In genomic region chr5:138465288-138466057, GRCh38 we compare ENCODE assay signal across 8 cellular contexts. TPM values are rescaled to one million over a fixed set of nuclear protein-coding genes. Genes with fewer than 3 reads are reported as not detected.
DNase-seq lines count a peak whose midpoint lies in the region; ATAC-seq, FAIRE-seq and TF ChIP-seq lines count a peak whose summit lies in the region.

EGR1 (plus strand) TSS chr5:138465479; CDS start chr5:138465762, 283 bp downstream.

- H3K18ac ChIP-seq in neuronal stem cell (ENCODE audit: low read length): peak within 1 kb of the TSS; percentile 100

- H3K23ac ChIP-seq in neuronal stem cell (ENCODE audit: low read depth, low read length, poor library complexity): peak within 1 kb of the TSS; percentile 94

- H2AK5ac ChIP-seq in neuronal stem cell (ENCODE audit: low read depth, low read length): no peak within 1 kb of the TSS

- peak within 1 kb of the TSS; percentile 93 for H2BK15ac ChIP-seq in neuronal stem cell (ENCODE audit: low read length)

- peaks cover 6% of the 10 kb centered on the region; the same call in 1 of the 2 replicates for H3F3A ChIP-seq in MM.1S (ENCODE audit: insufficient read depth, low read length)

- H4K20me1 ChIP-seq in HCT116 (ENCODE audit: insufficient read depth): no peaks in the 10 kb centered on the region; the same call in 1 of the 2 replicates
- H4K20me1 ChIP-seq in MM.1S (ENCODE audit: insufficient read depth, low read length): no peaks in the 10 kb centered on the region

- no CpG with 5 or more reads among the region's 76 CpGs for WGBS in neuronal stem cell (ENCODE audit: extremely low coverage in 2 of 2, insufficient read length in 2 of 2, insufficient replicate concordance in 1 of 2), 2 donors

- DNase-seq in GM03348 (ENCODE audit: low spot score) (peak; percentile 93), HCT116 (ENCODE audit: low read depth, low spot score) (peak; percentile 85), MM.1S (peak; percentile 86), SJSA1 (ENCODE audit: low read depth in 1 of 2, low spot score in 2 of 2) (peak; percentile 97 to 100), frontal cortex (ENCODE audit: low spot score in 2 of 2) (peak; percentile 93 to 99), neuronal stem cell (ENCODE audit: low spot score) (peak; percentile 97)
- DNase-seq in activated naive CD4-positive, alpha-beta T cell (lab: John Stamatoyannopoulos, UW): peak; percentile 84 to 92 (median 90)

- CTCF ChIA-PET in HCT116 (lab: Charles Lee): interaction anchor here (1.0 to 3.4 kb wide), 6 partner anchors 11 to 287 kb away, joined by 3 to 48 read pairs (median 6); partner anchors contain the start of genes BRD8, ETF1 and KIF20A

- peaks cover 0 to 40% of the 10 kb centered on the region in 2 experiments; a peak in 3 of 4 replicates for H3K4me1 ChIP-seq in HCT116 (ENCODE audit: control insufficient read depth in 1 of 2, insufficient read depth in 2 of 2, low read length in 2 of 2)
- H3K4me1 ChIP-seq in MM.1S (ENCODE audit: low read length): no peaks in the 10 kb centered on the region
- H3K4me1 ChIP-seq in SJSA1 (replicated peaks): peaks cover 25% of the 10 kb centered on the region
- peaks cover 15 to 30% of the 10 kb centered on the region in 2 donors for H3K4me1 ChIP-seq in neuronal stem cell (ENCODE audit: control insufficient read depth in 2 of 2, insufficient read depth in 1 of 2, low read depth in 1 of 2, low read length in 2 of 2)
- peaks cover 18 to 42% (median 41%) of the 10 kb centered on the region in 5 donors for H3K4me1 ChIP-seq in subcutaneous abdominal adipose tissue (ENCODE audit: control insufficient read depth in 5 of 5, insufficient read depth in 5 of 5, low read length in 5 of 5)

- H3K27ac ChIP-seq in HCT116 (ENCODE audit: low read depth, low read length) (peak within 1 kb of the TSS; percentile 88), MM.1S (ENCODE audit: low read length) (peak within 1 kb of the TSS; percentile 87), SJSA1 (peak within 1 kb of the TSS; percentile 92), neuronal stem cell (replicated peaks; ENCODE audit: low read length) (peak within 1 kb of the TSS; percentile 87), subcutaneous abdominal adipose tissue (ENCODE audit: low read depth, low read length) (peak within 1 kb of the TSS; percentile 96)

- no peak for TF ChIP-seq CTCF in HCT116 (IDR thresholded peaks at IDR 0.05 in 2 of 3, conservative IDR thresholded peaks at IDR 0.05 in 1 of 3; ENCODE audit: borderline replicate concordance in 1 of 3, insufficient read depth in 1 of 3, low read depth in 2 of 3, low read length in 2 of 3)
- TF ChIP-seq CTCF in MM.1S (IDR thresholded peaks at IDR 0.05; ENCODE audit: low read length): peak; percentile 23; the same call in 1 of the 2 replicates

- peak within 1 kb of the TSS; percentile 96 for H2BK5ac ChIP-seq in neuronal stem cell (ENCODE audit: low read length)

- H3K4me3 ChIP-seq in HCT116 (replicated peaks in 1 of 2; ENCODE audit: low read depth in 1 of 2, low read length in 2 of 2) (peak within 1 kb of the TSS; percentile 53 to 82), MM.1S (ENCODE audit: low read length) (peak within 1 kb of the TSS; percentile 88), SJSA1 (peak within 1 kb of the TSS; percentile 80), neuronal stem cell (ENCODE audit: low read length in 2 of 2) (peak within 1 kb of the TSS; percentile 89 to 95), subcutaneous abdominal adipose tissue (ENCODE audit: low read depth in 1 of 5, low read length in 5 of 5) (peak within 1 kb of the TSS; percentile 86 to 98 (median 92))

- H3K27me3 ChIP-seq in HCT116 (ENCODE audit: insufficient read depth, low read length) (no peaks in the 10 kb centered on the region), MM.1S (replicated peaks; ENCODE audit: insufficient read depth, low read length) (peaks cover 30% of the 10 kb centered on the region), SJSA1 (replicated peaks) (no peaks in the 10 kb centered on the region; the same call in 1 of the 2 replicates), neuronal stem cell (ENCODE audit: control insufficient read depth in 3 of 3, insufficient read depth in 3 of 3, low read depth in 1 of 3, low read length in 3 of 3) (peaks cover 0 to 17% (median 2%) of the 10 kb centered on the region in 3 experiments), subcutaneous abdominal adipose tissue (ENCODE audit: control insufficient read depth in 5 of 5, insufficient read depth in 4 of 5, low read length in 5 of 5) (peaks cover 0 to 23% (median 0%) of the 10 kb centered on the region in 5 donors)

- H4K8ac ChIP-seq in neuronal stem cell (ENCODE audit: low read depth, low read length): no peak within 1 kb of the TSS

- H3K9me3 ChIP-seq in HCT116 (ENCODE audit: control insufficient read depth in 1 of 2, insufficient read depth in 1 of 2, low read depth in 1 of 2, low read length in 2 of 2) (no peaks in the 10 kb centered on the region), MM.1S (replicated peaks; ENCODE audit: insufficient read depth, low read length) (no peaks in the 10 kb centered on the region), SJSA1 (replicated peaks) (peaks cover 5% of the 10 kb centered on the region; the same call in 1 of the 2 replicates), neuronal stem cell (replicated peaks in 1 of 2; ENCODE audit: control insufficient read depth in 2 of 2, insufficient read depth in 1 of 2, low read depth in 1 of 2, low read length in 2 of 2) (no peaks in the 10 kb centered on the region), subcutaneous abdominal adipose tissue (ENCODE audit: control insufficient read depth in 5 of 5, low read length in 5 of 5) (no peaks in the 10 kb centered on the region)

- no TSS peak for BruUV-seq in HCT116 (replicated peaks; lab: Mats Ljungman, UMichigan)

- peak within 1 kb of the TSS; percentile 81 for H4K91ac ChIP-seq in neuronal stem cell (ENCODE audit: low read depth, low read length, poor library complexity)

- peaks cover 4 to 22% of the 10 kb centered on the region in 2 experiments for H3K36me3 ChIP-seq in HCT116 (ENCODE audit: control insufficient read depth in 1 of 2, insufficient read depth in 2 of 2, low read length in 2 of 2)
- H3K36me3 ChIP-seq in MM.1S (replicated peaks; ENCODE audit: insufficient read depth, low read length): no peaks in the 10 kb centered on the region
- peaks cover 8% of the 10 kb centered on the region; the same call in 1 of the 2 replicates for H3K36me3 ChIP-seq in SJSA1
- peaks cover 15 to 31% of the 10 kb centered on the region in 2 donors for H3K36me3 ChIP-seq in neuronal stem cell (replicated peaks in 1 of 2; ENCODE audit: control insufficient read depth in 2 of 2, insufficient read depth in 2 of 2, low read length in 2 of 2)
- peaks cover 0 to 23% (median 17%) of the 10 kb centered on the region in 5 donors for H3K36me3 ChIP-seq in subcutaneous abdominal adipose tissue (ENCODE audit: control insufficient read depth in 5 of 5, insufficient read depth in 5 of 5, low read length in 5 of 5)

- no peak within 1 kb of the TSS for H2BK120ac ChIP-seq in neuronal stem cell (ENCODE audit: low read depth, low read length)

- no peak for FAIRE-seq in frontal cortex (lab: Jason Lieb, UNC)

- H3K9me2 ChIP-seq in HCT116 (ENCODE audit: insufficient read depth) (no peaks in the 10 kb centered on the region), MM.1S (replicated peaks; ENCODE audit: insufficient read depth, low read length) (no peaks in the 10 kb centered on the region)

- TF ChIP-seq RAD21 in HCT116 (IDR thresholded peaks at IDR 0.05; ENCODE audit: low read depth): no peak

- ATAC-seq in HCT116: peak; percentile 68

- POLR2A ChIA-PET in HCT116 (lab: Charles Lee): interaction anchor here (0.6 to 3.1 kb wide), 14 partner anchors 10 to 807 kb away, joined by 3 to 16 read pairs (median 5); partner anchors contain the start of genes ETF1 and HSPA9

- peak within 1 kb of the TSS; percentile 91 for H3K14ac ChIP-seq in neuronal stem cell (ENCODE audit: low read length)

- intact Hi-C loops in HCT116 (cut with micrococcal nuclease): loop anchor here (1.0 kb wide), 1 partner anchor 78 kb away; the partner anchor contains the start of gene ETF1

- H3K9ac ChIP-seq in HCT116 (ENCODE audit: low read length) (peak within 1 kb of the TSS; percentile 93), MM.1S (ENCODE audit: low read length) (peak within 1 kb of the TSS; percentile 93), neuronal stem cell (ENCODE audit: low read depth, low read length, poor library complexity) (peak within 1 kb of the TSS; percentile 97), subcutaneous abdominal adipose tissue (ENCODE audit: low read length in 5 of 5) (peak within 1 kb of the TSS; percentile 80 to 97 (median 89))

- H2BK12ac ChIP-seq in neuronal stem cell (ENCODE audit: low read length): peak within 1 kb of the TSS; percentile 6

- RAD21 ChIA-PET in HCT116 (lab: Charles Lee; ENCODE audit: low non-redundant PET in 1 of 2, low total read pairs in 2 of 2, uncharacterized antibody in 2 of 2, unreplicated experiment in 2 of 2): no interaction called here

- H3K79me2 ChIP-seq in HCT116 (ENCODE audit: insufficient read depth, low read length) (peaks cover 31% of the 10 kb centered on the region), MM.1S (ENCODE audit: low read length) (no peaks in the 10 kb centered on the region)

- H3K4me2 ChIP-seq in HCT116 (ENCODE audit: low read length) (peak within 1 kb of the TSS; percentile 100), MM.1S (ENCODE audit: low read depth, low read length) (peak within 1 kb of the TSS; percentile 94), neuronal stem cell (ENCODE audit: insufficient read depth, low read length, poor library complexity, severe bottlenecking) (peak within 1 kb of the TSS; percentile 99)

- H3K4ac ChIP-seq in neuronal stem cell (ENCODE audit: low read length): no peak within 1 kb of the TSS

- peak; percentile 90 for TF ChIP-seq POLR2A in HCT116 (IDR thresholded peaks at IDR 0.05; ENCODE audit: borderline replicate concordance, extremely low read depth, insufficient read depth, insufficient read length)

- peaks cover 13% of the 10 kb centered on the region for H3K79me1 ChIP-seq in neuronal stem cell (ENCODE audit: low read depth, low read length)

- H2AFZ ChIP-seq in HCT116 (ENCODE audit: low read depth, low read length, poor library complexity, severe bottlenecking) (peak within 1 kb of the TSS; percentile 77), MM.1S (ENCODE audit: low read length) (peak within 1 kb of the TSS; percentile 96), neuronal stem cell (ENCODE audit: low read length) (peak within 1 kb of the TSS; percentile 100)

RNA-seq across cellular contexts. Expression of gene EGR1, which starts in this region (rescaled TPM):
- total RNA-seq in HCT116 (2021; ENCODE audit: unreplicated experiment) (173 TPM), frontal cortex (0.82 TPM)
- polyA plus RNA-seq in HCT116 (2012): 403 and 469 TPM in 2 replicates
- total RNA-seq in SJSA1 (2014; rRNA removed; shearing (Covaris generic)): 3.2 and 4.8 TPM in 2 replicates
- polyA plus RNA-seq in neuronal stem cell (2013, experiment 1 of 2): 131 TPM
- polyA plus RNA-seq in neuronal stem cell (2013, experiment 2 of 2): 132 TPM

Comparison
In these comparisons a context has a peak if more than half of its experiments do, and no peak if none do; other contexts are left out.
1. Peak in every context shown above with its lines: DNase-seq, ATAC-seq, H3K4me3 ChIP-seq and H3K27ac ChIP-seq.
2. RNA of gene EGR1 (total RNA-seq): 173 TPM in HCT116 (single experiment); 3.2 to 4.8 TPM in SJSA1 and 0.82 TPM in frontal cortex (single experiment); every median in the first group is over 10 times any median in the second.
3. Peak in DNase-seq in frontal cortex; RNA of the gene not detected or under 1 TPM.